Comparison of ENCODE assay signal across 1 cellular context in the genomic region with DNA sequence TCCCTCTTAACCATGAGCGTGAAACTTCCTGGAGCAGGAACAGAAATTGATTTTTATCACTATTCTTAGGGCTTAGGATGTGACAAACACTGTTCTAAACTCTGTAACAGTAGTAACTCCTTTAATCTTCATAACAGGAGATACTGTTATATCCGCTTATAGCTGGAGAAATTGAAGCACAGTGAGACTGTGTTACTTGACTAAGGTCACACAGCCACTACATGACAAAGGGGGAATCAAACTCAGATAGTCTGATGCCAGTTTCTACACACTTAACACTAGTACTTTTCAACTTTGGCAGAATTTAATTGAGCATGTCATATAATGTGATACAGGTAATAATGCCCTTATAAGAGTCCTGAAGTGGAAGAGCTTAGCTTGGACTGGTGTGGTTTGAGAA.
TF ChIP-seq lines count a peak whose summit lies in the region.

No MANE protein-coding gene starts in this region.

TF ChIP-seq in GM23338, 12 proteins besides CTCF, POLR2A, EP300 and RAD21 (continued from another document):
- TF ChIP-seq, protein P1, sequence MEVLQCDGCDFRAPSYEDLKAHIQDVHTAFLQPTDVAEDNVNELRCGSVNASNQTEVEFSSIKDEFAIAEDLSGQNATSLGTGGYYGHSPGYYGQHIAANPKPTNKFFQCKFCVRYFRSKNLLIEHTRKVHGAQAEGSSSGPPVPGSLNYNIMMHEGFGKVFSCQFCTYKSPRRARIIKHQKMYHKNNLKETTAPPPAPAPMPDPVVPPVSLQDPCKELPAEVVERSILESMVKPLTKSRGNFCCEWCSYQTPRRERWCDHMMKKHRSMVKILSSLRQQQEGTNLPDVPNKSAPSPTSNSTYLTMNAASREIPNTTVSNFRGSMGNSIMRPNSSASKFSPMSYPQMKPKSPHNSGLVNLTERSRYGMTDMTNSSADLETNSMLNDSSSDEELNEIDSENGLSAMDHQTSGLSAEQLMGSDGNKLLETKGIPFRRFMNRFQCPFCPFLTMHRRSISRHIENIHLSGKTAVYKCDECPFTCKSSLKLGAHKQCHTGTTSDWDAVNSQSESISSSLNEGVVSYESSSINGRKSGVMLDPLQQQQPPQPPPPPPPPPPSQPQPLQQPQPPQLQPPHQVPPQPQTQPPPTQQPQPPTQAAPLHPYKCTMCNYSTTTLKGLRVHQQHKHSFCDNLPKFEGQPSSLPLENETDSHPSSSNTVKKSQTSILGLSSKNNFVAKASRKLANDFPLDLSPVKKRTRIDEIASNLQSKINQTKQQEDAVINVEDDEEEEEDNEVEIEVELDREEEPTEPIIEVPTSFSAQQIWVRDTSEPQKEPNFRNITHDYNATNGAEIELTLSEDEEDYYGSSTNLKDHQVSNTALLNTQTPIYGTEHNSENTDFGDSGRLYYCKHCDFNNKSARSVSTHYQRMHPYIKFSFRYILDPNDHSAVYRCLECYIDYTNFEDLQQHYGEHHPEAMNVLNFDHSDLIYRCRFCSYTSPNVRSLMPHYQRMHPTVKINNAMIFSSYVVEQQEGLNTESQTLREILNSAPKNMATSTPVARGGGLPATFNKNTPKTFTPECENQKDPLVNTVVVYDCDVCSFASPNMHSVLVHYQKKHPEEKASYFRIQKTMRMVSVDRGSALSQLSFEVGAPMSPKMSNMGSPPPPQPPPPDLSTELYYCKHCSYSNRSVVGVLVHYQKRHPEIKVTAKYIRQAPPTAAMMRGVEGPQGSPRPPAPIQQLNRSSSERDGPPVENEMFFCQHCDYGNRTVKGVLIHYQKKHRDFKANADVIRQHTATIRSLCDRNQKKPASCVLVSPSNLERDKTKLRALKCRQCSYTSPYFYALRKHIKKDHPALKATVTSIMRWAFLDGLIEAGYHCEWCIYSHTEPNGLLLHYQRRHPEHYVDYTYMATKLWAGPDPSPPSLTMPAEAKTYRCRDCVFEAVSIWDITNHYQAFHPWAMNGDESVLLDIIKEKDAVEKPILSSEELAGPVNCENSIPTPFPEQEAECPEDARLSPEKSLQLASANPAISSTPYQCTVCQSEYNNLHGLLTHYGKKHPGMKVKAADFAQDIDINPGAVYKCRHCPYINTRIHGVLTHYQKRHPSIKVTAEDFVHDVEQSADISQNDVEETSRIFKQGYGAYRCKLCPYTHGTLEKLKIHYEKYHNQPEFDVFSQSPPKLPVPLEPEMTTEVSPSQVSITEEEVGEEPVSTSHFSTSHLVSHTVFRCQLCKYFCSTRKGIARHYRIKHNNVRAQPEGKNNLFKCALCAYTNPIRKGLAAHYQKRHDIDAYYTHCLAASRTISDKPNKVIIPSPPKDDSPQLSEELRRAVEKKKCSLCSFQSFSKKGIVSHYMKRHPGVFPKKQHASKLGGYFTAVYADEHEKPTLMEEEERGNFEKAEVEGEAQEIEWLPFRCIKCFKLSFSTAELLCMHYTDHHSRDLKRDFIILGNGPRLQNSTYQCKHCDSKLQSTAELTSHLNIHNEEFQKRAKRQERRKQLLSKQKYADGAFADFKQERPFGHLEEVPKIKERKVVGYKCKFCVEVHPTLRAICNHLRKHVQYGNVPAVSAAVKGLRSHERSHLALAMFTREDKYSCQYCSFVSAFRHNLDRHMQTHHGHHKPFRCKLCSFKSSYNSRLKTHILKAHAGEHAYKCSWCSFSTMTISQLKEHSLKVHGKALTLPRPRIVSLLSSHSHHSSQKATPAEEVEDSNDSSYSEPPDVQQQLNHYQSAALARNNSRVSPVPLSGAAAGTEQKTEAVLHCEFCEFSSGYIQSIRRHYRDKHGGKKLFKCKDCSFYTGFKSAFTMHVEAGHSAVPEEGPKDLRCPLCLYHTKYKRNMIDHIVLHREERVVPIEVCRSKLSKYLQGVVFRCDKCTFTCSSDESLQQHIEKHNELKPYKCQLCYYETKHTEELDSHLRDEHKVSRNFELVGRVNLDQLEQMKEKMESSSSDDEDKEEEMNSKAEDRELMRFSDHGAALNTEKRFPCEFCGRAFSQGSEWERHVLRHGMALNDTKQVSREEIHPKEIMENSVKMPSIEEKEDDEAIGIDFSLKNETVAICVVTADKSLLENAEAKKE (CRISPR knock-in tag; IDR thresholded peaks at IDR 0.05) = no peak
- no peak for TF ChIP-seq ZNF114 (CRISPR knock-in tag; IDR thresholded peaks at IDR 0.05)
